ENCODE assay signal across 1 cellular context in the genomic region with DNA sequence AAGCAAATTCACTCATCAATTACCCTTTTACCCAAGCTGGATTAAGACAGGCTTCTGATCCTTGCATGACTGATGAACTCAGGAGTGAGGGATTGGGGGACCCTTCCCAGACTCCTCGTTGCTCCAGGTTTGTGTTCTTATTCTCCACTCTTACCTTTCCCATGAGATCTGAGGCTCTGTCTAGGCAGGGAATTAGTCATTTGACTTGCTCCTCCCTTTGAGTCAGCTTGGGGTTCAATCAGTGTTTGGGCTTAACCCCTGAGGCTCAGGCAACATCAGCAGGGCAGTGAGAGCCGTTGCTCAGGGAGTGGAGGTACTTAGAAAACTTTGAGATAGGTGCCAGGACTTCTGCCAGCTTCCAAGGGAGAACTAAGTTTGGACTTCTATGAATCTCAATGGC.
TF ChIP-seq lines count a peak whose summit lies in the region.

No MANE protein-coding gene starts in this region.

TF ChIP-seq in SK-N-SH, 30 proteins besides CTCF, POLR2A, EP300 and RAD21:
- TF ChIP-seq TAF1 (IDR thresholded peaks at IDR 0.05; ENCODE audit: borderline replicate concordance, low read depth, low read length), result no peak
TF ChIP-seq in SK-N-SH: peak in this region for 0.
